8 cellular contexts compared by ENCODE assay signal in the genomic region with DNA sequence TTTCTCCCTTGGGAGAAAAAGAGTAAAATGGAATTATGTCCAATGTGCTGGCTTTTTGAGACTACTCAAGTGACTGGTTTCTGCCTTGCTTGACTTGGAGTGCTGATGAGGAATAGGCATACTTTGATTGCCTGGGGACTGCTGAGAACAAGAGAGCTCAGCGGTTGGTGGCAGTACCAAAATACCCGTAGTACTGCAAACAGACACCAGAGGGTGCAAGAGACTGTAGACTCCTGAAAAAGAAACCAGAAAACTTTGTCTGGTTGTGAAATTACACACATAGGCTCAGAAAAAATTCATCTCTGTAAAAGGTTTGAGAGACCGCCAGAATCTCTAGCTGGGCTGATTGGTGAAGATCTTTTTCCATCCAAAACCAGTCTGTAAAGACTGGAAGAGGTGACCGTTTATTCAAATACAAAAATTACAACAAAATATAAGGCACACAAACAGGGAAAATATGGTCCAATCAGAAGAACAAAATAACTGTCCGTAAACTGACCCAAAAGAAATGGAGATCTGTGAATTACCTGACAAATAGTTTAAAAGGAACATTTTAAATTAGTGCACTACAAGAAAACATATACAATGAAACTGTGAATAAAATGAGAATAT. TPM values are rescaled to one million over a fixed set of nuclear protein-coding genes. Genes with fewer than 3 reads are reported as not detected.
DNase-seq lines count a peak whose midpoint lies in the region; ATAC-seq and FAIRE-seq lines count a peak whose summit lies in the region.

No MANE protein-coding gene starts in this region.

- DNase-seq in DMS79 treated with DMSO at 0.1 percent for 48 hours (lab: John Stamatoyannopoulos, UW), result peak; percentile 1
- DNase-seq in DMS79 (lab: John Stamatoyannopoulos, UW), result no peak
- peak; percentile 76 for DNase-seq in HT1080 (ENCODE audit: low read depth)
- DNase-seq in RCC 7860 (ENCODE audit: low spot score), result peak; percentile 62
- DNase-seq in amniotic epithelial cell (ENCODE audit: low read depth), result peak; percentile 62
- peak; percentile 72 for DNase-seq in iPS-NIHi7 (ENCODE audit: extremely low spot score)
- DNase-seq in stimulated activated CD4-positive, alpha-beta T cell treated with anti-CD3 and anti-CD28 coated beads, Interleukin-4, amount 100 ng/mL, for 1 hour, result peak; percentile 14

- peak; percentile 62 for FAIRE-seq in RCC 7860 (lab: Jason Lieb, UNC)

- peak; percentile 98 for ATAC-seq in GM21576 (IDR thresholded peaks at IDR 0.05; ENCODE audit: unreplicated experiment)

RNA-seq across cellular contexts. Expression of a gene that starts 18.5 kb away (rescaled TPM):
- 7.9 and 8.7 TPM in 2 replicates for total RNA-seq in HT1080 (2014; rRNA removed; shearing (Covaris generic))
- polyA plus RNA-seq in HT1080 (2015; cell fraction: cytosol; rRNA removed), result 2.7 and 3.5 TPM in 2 replicates
- polyA plus RNA-seq in HT1080 (2015; cell fraction: nucleus; rRNA removed), result 3.0 and 3.2 TPM in 2 replicates
